Comparison of ENCODE assay signal across 12 cellular contexts in the genomic region with DNA sequence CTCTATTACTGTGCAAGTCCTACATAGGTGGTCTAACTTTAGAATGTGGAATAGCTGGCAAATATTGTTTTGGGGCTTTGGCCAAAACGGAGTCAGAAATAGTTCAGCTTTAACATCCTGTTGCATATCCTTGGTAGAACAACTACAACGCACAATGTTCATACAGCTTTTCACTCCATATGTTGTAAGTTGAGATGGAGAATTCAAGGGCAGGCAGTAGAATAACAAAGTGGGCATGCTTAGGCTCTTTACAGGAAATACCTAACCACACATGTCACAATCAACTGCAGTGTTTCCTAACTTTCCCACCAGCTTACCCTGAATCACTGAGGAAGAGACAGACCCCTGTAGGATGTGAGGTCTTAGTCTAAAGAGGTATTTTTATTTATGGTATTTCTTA.
A peak's percentile ranks its signal among the peaks of the same experiment; 100 is the strongest.
DNase-seq lines count a peak whose midpoint lies in the region; ATAC-seq and TF ChIP-seq lines count a peak whose summit lies in the region.
"Had no signal": no experiment of that assay in that cellular context is flagged by ENCODE, and none has a peak within 500 bp of the region (broad histone marks: within the 10 kb centered on the region; RNA-seq: fewer than 3 reads in every experiment).

No MANE protein-coding gene starts in this region.

- 45% methylated on average over 2 of the region's 2 CpGs for WGBS in esophagus muscularis mucosa

- peak overlapping the region; percentile 80 for H3K27ac ChIP-seq in SJSA1
- no peak overlapping the region for H3K27ac ChIP-seq in uterus
- no peak overlapping the region for H3K27ac ChIP-seq in esophagus muscularis mucosa (replicated peaks in 1 of 4)
- H3K27ac ChIP-seq: ovary, vagina had no signal

- H3K4me1 ChIP-seq in SJSA1 (replicated peaks), result peaks cover 28% of the 10 kb centered on the region
- H3K4me1 ChIP-seq in uterus, result no peaks in the 10 kb centered on the region
- no peaks in the 10 kb centered on the region for H3K4me1 ChIP-seq in esophagus muscularis mucosa
- H3K4me1 ChIP-seq: vagina had no signal

- TF ChIP-seq CTCF in fibroblast of mammary gland (conservative IDR thresholded peaks at IDR 0.05; ENCODE audit: control insufficient read depth, insufficient read depth, low read depth, low read length) (no peak), uterus (IDR thresholded peaks at IDR 0.05) (no peak), esophagus muscularis mucosa (IDR thresholded peaks at IDR 0.05) (no peak)

- H3K9me3 ChIP-seq in SJSA1 (replicated peaks) (no peaks in the 10 kb centered on the region), uterus (no peaks in the 10 kb centered on the region), esophagus muscularis mucosa (no peaks in the 10 kb centered on the region)
- H3K9me3 ChIP-seq: ovary, vagina had no signal

- TF ChIP-seq POLR2A in uterus (IDR thresholded peaks at IDR 0.05), result no peak
- no peak for TF ChIP-seq POLR2A in esophagus muscularis mucosa (IDR thresholded peaks at IDR 0.05; ENCODE audit: low read depth)

- intact Hi-C loops in uterus (cut with DNase I; ENCODE audit: low total_unique reads) (no loop called here), esophagus muscularis mucosa (cut with DNase I) (no loop called here)

- no peak for ATAC-seq in HG03025 (IDR thresholded peaks at IDR 0.05; ENCODE audit: low FRiP score, unreplicated experiment)
- ATAC-seq: left cardiac atrium had no signal

- peak; percentile 80 for DNase-seq in HS-27A (ENCODE audit: low read depth)
- DNase-seq in SJSA1 (ENCODE audit: low read depth in 1 of 2, low spot score in 2 of 2), result peak; percentile 37 to 70
- peak; percentile 70 for DNase-seq in fibroblast of mammary gland (ENCODE audit: low read depth)
- peak; percentile 87 for DNase-seq in smooth muscle cell of the brain vasculature (ENCODE audit: low read depth, low spot score)
- DNase-seq in uterus, result no peak
- no peak for DNase-seq in esophagus muscularis mucosa (ENCODE audit: extremely low spot score)
- DNase-seq: activated CD4-positive, alpha-beta T cell treated with anti-CD3 and anti-CD28 coated beads, Interleukin-2, amount 50 U/mL, for 1 hour; left cardiac atrium; NCI-H1436 treated with DMSO at 0.1 percent for 48 hours; ovary had no signal

- H3K27me3 ChIP-seq in SJSA1 (replicated peaks), result no peaks in the 10 kb centered on the region
- H3K27me3 ChIP-seq in uterus, result no peaks in the 10 kb centered on the region
- no peaks in the 10 kb centered on the region for H3K27me3 ChIP-seq in esophagus muscularis mucosa
- H3K27me3 ChIP-seq: vagina had no signal

- no peak overlapping the region for H3K4me3 ChIP-seq in SJSA1
- H3K4me3 ChIP-seq in fibroblast of mammary gland (ENCODE audit: control insufficient read depth, low read depth, low read length), result no peak overlapping the region
- H3K4me3 ChIP-seq in uterus, result no peak overlapping the region
- H3K4me3 ChIP-seq in esophagus muscularis mucosa, result no peak overlapping the region
- H3K4me3 ChIP-seq: ovary, vagina had no signal

- no peaks in the 10 kb centered on the region for H3K36me3 ChIP-seq in SJSA1
- no peaks in the 10 kb centered on the region for H3K36me3 ChIP-seq in uterus
- H3K36me3 ChIP-seq in esophagus muscularis mucosa, result no peaks in the 10 kb centered on the region
- H3K36me3 ChIP-seq: ovary, vagina had no signal

- no peak for TF ChIP-seq EP300 in esophagus muscularis mucosa (IDR thresholded peaks at IDR 0.05)

Comparison
In these comparisons a context has a peak if more than half of its experiments do, and no peak if none do; other contexts are left out.
1. DNase-seq: peak in HS-27A (single experiment), SJSA1 (2 of 2), fibroblast of mammary gland (single experiment) and smooth muscle cell of the brain vasculature (single experiment); none in uterus (0 of 2) and esophagus muscularis mucosa (single experiment).